17 cellular contexts compared by ENCODE assay signal in the genomic region with DNA sequence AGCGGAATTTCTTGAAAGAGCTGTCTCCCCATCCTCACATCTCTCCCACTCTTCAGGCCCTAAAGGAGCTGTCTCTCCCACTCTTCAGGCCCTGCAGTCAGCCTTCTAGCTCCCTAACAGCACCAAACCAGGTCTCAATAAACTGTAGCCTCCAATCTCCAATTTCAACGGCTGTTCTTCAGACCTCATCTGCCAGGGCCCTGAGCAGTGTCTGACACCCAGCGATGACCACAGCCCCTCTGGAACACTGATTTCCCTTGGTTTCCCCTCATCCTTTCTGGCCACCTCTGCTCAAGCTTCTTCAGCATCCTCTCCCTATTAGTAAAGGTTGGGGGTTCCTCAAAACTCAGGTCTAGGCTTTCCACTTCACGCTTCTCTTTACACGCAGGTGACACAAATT. TPM values are rescaled to one million over a fixed set of nuclear protein-coding genes. Genes with fewer than 3 reads are reported as not detected.
DNase-seq lines count a peak whose midpoint lies in the region; ATAC-seq and TF ChIP-seq lines count a peak whose summit lies in the region.
"Had no signal": no experiment of that assay in that cellular context is flagged by ENCODE, and none has a peak within 500 bp of the region (broad histone marks: within the 10 kb centered on the region; RNA-seq: fewer than 3 reads in every experiment).

No MANE protein-coding gene starts in this region.

- ATAC-seq in HCT116 = no peak
- ATAC-seq: A549 had no signal

- H3K9me2 ChIP-seq in HCT116 (ENCODE audit: insufficient read depth) = no peaks in the 10 kb centered on the region

- H3K4me1 ChIP-seq in HCT116 (ENCODE audit: control insufficient read depth in 1 of 2, insufficient read depth in 2 of 2, low read length in 2 of 2) = peaks cover 19 to 38% of the 10 kb centered on the region in 2 experiments

- no peaks in the 10 kb centered on the region for H3K36me3 ChIP-seq in HCT116 (ENCODE audit: control insufficient read depth in 1 of 2, insufficient read depth in 2 of 2, low read length in 2 of 2)
- H3K36me3 ChIP-seq: WERI-Rb-1 had no signal

- TF ChIP-seq CTCF in HCT116 (IDR thresholded peaks at IDR 0.05 in 2 of 3, conservative IDR thresholded peaks at IDR 0.05 in 1 of 3; ENCODE audit: borderline replicate concordance in 1 of 3, insufficient read depth in 1 of 3, low read depth in 2 of 3, low read length in 2 of 3) (no peak), brain (conservative IDR thresholded peaks at IDR 0.05) (no peak), progenitor cell of endocrine pancreas (IDR thresholded peaks at IDR 0.05; ENCODE audit: unreplicated experiment) (no peak)

- peaks cover 12% of the 10 kb centered on the region for H3K79me2 ChIP-seq in HCT116 (ENCODE audit: insufficient read depth, low read length)

- peaks cover 23% of the 10 kb centered on the region for H3K27me3 Mint-ChIP-seq in activated CD4-positive, alpha-beta T cell treated with anti-CD3 and anti-CD28 coated beads, Interleukin-2, amount 10 ng/mL, durations not matched to agents 7 days and 5 days
- H3K27me3 Mint-ChIP-seq in brain = peaks cover 29% of the 10 kb centered on the region
- H3K27me3 Mint-ChIP-seq in progenitor cell of endocrine pancreas = peaks cover 57% of the 10 kb centered on the region

- H3K27ac Mint-ChIP-seq in activated CD4-positive, alpha-beta T cell treated with anti-CD3 and anti-CD28 coated beads, Interleukin-2, amount 10 ng/mL, durations not matched to agents 7 days and 5 days = no peak overlapping the region
- H3K27ac Mint-ChIP-seq in brain = peak overlapping the region in 4 of 5 experiments; percentile 29 to 78 (median 54)
- H3K27ac Mint-ChIP-seq in progenitor cell of endocrine pancreas = no peak overlapping the region

- no peak overlapping the region for H3K27ac ChIP-seq in HCT116 (ENCODE audit: low read depth, low read length)
- H3K27ac ChIP-seq: testis, WERI-Rb-1 had no signal

- no peaks in the 10 kb centered on the region for H4K20me1 ChIP-seq in HCT116 (ENCODE audit: insufficient read depth)

- H3K9me3 Mint-ChIP-seq in activated CD4-positive, alpha-beta T cell treated with anti-CD3 and anti-CD28 coated beads, Interleukin-2, amount 10 ng/mL, durations not matched to agents 7 days and 5 days = no peaks in the 10 kb centered on the region
- H3K9me3 Mint-ChIP-seq in brain = peaks cover 0 to 5% (median 2%) of the 10 kb centered on the region in 5 experiments
- H3K9me3 Mint-ChIP-seq in progenitor cell of endocrine pancreas (ENCODE audit: low read depth) = no peaks in the 10 kb centered on the region

- POLR2A ChIA-PET in activated CD4-positive, alpha-beta T cell treated with anti-CD3 and anti-CD28 coated beads, Interleukin-2, amount 10 ng/mL, durations not matched to agents 7 days and 5 days (lab: Charles Lee) = no interaction called here
- POLR2A ChIA-PET in HCT116 (lab: Charles Lee) = interaction anchor here (2.9 kb wide), 1 partner anchor 9 kb away, joined by 7 read pairs; no protein-coding TSS in a partner anchor

- no peak for DNase-seq in activated CD4-positive, alpha-beta T cell treated with anti-CD3 and anti-CD28 coated beads, Interleukin-2, amount 10 ng/mL, durations not matched to agents 7 days and 5 days
- DNase-seq in activated CD4-positive, alpha-beta T cell treated with anti-CD3 and anti-CD28 coated beads, Interleukin-2, amount 50 U/mL, for 4 hours = no peak
- DNase-seq in HCT116 (ENCODE audit: low read depth, low spot score) (no peak), progenitor cell of endocrine pancreas (ENCODE audit: low spot score, unreplicated experiment) (no peak), HCEC 1CT (no peak), AG08395 (ENCODE audit: low spot score) (no peak), NCI-H2081 (lab: John Stamatoyannopoulos, UW) (no peak)
- DNase-seq: activated gamma-delta T cell treated with Interleukin-2 at 50 U/mL for 16 hours; central memory CD4-positive, alpha-beta T cell; erythroblast; NCI-H2171 treated with DMSO at 0.1 percent for 48 hours; small intestine; testis had no signal

- no peak overlapping the region for H3K4me3 ChIP-seq in HCT116 (replicated peaks in 1 of 2; ENCODE audit: low read depth in 1 of 2, low read length in 2 of 2)
- H3K4me3 ChIP-seq: testis had no signal

- TSS peak; percentile 73 for BruUV-seq in HCT116 (replicated peaks; lab: Mats Ljungman, UMichigan)

- RAD21 ChIA-PET in HCT116 (lab: Charles Lee; ENCODE audit: low non-redundant PET in 1 of 2, low total read pairs in 2 of 2, uncharacterized antibody in 2 of 2, unreplicated experiment in 2 of 2) = no interaction called here

- TF ChIP-seq RAD21 in HCT116 (IDR thresholded peaks at IDR 0.05; ENCODE audit: low read depth) = no peak

- CTCF ChIA-PET in activated CD4-positive, alpha-beta T cell treated with anti-CD3 and anti-CD28 coated beads, Interleukin-2, amount 10 ng/mL, durations not matched to agents 7 days and 5 days (lab: Charles Lee) = interaction anchor here (1.0 to 1.2 kb wide), 2 partner anchors 9 to 11 kb away, joined by 3 to 8 read pairs; no protein-coding TSS in a partner anchor
- CTCF ChIA-PET in HCT116 (lab: Charles Lee) = interaction anchor here (1.4 kb wide), 1 partner anchor 9 kb away, joined by 6 read pairs; no protein-coding TSS in a partner anchor

- no peak for TF ChIP-seq POLR2A in HCT116 (IDR thresholded peaks at IDR 0.05; ENCODE audit: borderline replicate concordance, extremely low read depth, insufficient read depth, insufficient read length)

- intact Hi-C loops in HCT116 (cut with micrococcal nuclease) = no loop called here

- H3K4me3 Mint-ChIP-seq in activated CD4-positive, alpha-beta T cell treated with anti-CD3 and anti-CD28 coated beads, Interleukin-2, amount 10 ng/mL, durations not matched to agents 7 days and 5 days = peak overlapping the region; percentile 43
- H3K4me3 Mint-ChIP-seq in brain (peak overlapping the region; percentile 68 to 85 (median 72)), progenitor cell of endocrine pancreas (ENCODE audit: low read depth) (peak overlapping the region; percentile 51)

- no peaks in the 10 kb centered on the region for H3K9me3 ChIP-seq in HCT116 (ENCODE audit: control insufficient read depth in 1 of 2, insufficient read depth in 1 of 2, low read depth in 1 of 2, low read length in 2 of 2)
- H3K9me3 ChIP-seq: A549, testis had no signal

- peaks cover 16% of the 10 kb centered on the region for H3K4me1 Mint-ChIP-seq in activated CD4-positive, alpha-beta T cell treated with anti-CD3 and anti-CD28 coated beads, Interleukin-2, amount 10 ng/mL, durations not matched to agents 7 days and 5 days
- H3K4me1 Mint-ChIP-seq in brain (peaks cover 35% of the 10 kb centered on the region), progenitor cell of endocrine pancreas (ENCODE audit: low read depth) (peaks cover 4% of the 10 kb centered on the region)

- H3K9ac ChIP-seq in HCT116 (ENCODE audit: low read length) = no peak overlapping the region

- H3K36me3 Mint-ChIP-seq in activated CD4-positive, alpha-beta T cell treated with anti-CD3 and anti-CD28 coated beads, Interleukin-2, amount 10 ng/mL, durations not matched to agents 7 days and 5 days (ENCODE audit: low read depth) = no peaks in the 10 kb centered on the region
- H3K36me3 Mint-ChIP-seq in brain = peaks cover 14% of the 10 kb centered on the region
- no peaks in the 10 kb centered on the region for H3K36me3 Mint-ChIP-seq in progenitor cell of endocrine pancreas (ENCODE audit: insufficient read depth)

- H3K27me3 ChIP-seq in HCT116 (ENCODE audit: insufficient read depth, low read length) = no peaks in the 10 kb centered on the region
- H3K27me3 ChIP-seq: testis had no signal

- H3K4me2 ChIP-seq in HCT116 (ENCODE audit: low read length) = no peak overlapping the region

- no peak overlapping the region for H2AFZ ChIP-seq in HCT116 (ENCODE audit: low read depth, low read length, poor library complexity, severe bottlenecking)

TF ChIP-seq in HCT116, 20 proteins besides CTCF, POLR2A, EP300 and RAD21 (continues in another document):
- TF ChIP-seq JUND (IDR thresholded peaks at IDR 0.05) = no peak
- TF ChIP-seq CEBPB (IDR thresholded peaks at IDR 0.05; ENCODE audit: low read depth) = no peak
- TF ChIP-seq, protein P1, sequence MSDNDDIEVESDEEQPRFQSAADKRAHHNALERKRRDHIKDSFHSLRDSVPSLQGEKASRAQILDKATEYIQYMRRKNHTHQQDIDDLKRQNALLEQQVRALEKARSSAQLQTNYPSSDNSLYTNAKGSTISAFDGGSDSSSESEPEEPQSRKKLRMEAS (IDR thresholded peaks at IDR 0.05) = no peak
- no peak for TF ChIP-seq EGR1 (IDR thresholded peaks at IDR 0.05; ENCODE audit: low read depth)
- no peak for TF ChIP-seq FOSL1 (IDR thresholded peaks at IDR 0.05; ENCODE audit: low read depth)
- TF ChIP-seq, protein P2, sequence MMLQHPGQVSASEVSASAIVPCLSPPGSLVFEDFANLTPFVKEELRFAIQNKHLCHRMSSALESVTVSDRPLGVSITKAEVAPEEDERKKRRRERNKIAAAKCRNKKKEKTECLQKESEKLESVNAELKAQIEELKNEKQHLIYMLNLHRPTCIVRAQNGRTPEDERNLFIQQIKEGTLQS (IDR thresholded peaks at IDR 0.05) = no peak

RNA-seq across cellular contexts. Expression of a gene that starts 1.6 kb away (rescaled TPM):
- 1 to 10 TPM; 2.3 to 2.5 TPM for total RNA-seq in activated CD4-positive, alpha-beta T cell treated with anti-CD3 and anti-CD28 coated beads, Interleukin-2, amount 10 ng/mL, durations not matched to agents 7 days and 5 days
- total RNA-seq in HCT116 (2021; ENCODE audit: unreplicated experiment) (29.0 TPM), progenitor cell of endocrine pancreas (18.5 and 23.8 TPM in 2 replicates)
- polyA plus RNA-seq in HCT116 (2012) = 60.4 and 81.2 TPM in 2 replicates
- 8.4 TPM for polyA plus RNA-seq in brain (ENCODE audit: insufficient read depth, low read depth, low replicate concordance)

RNA-seq across cellular contexts. Expression of a gene that starts 28.3 kb away (rescaled TPM):
- not detected for total RNA-seq in activated CD4-positive, alpha-beta T cell treated with anti-CD3 and anti-CD28 coated beads, Interleukin-2, amount 10 ng/mL, durations not matched to agents 7 days and 5 days
- total RNA-seq in HCT116 (2021; ENCODE audit: unreplicated experiment) (not detected), progenitor cell of endocrine pancreas (14.3 and 14.7 TPM in 2 replicates)
- polyA plus RNA-seq in HCT116 (2012) = 0.12 and 0.30 TPM in 2 replicates
- 15.9 TPM for polyA plus RNA-seq in brain (ENCODE audit: insufficient read depth, low read depth, low replicate concordance)
- total RNA-seq: HT1080 had no signal

Comparison
In these comparisons a context has a peak if more than half of its experiments do, and no peak if none do; other contexts are left out.
1. H3K27ac Mint-ChIP-seq: peak in brain (4 of 5); none in activated CD4-positive, alpha-beta T cell treated with anti-CD3 and anti-CD28 coated beads, Interleukin-2, amount 10 ng/mL, durations not matched to agents 7 days and 5 days (single experiment) and progenitor cell of endocrine pancreas (single experiment).
2. RNA of a gene that starts 28.3 kb away (total RNA-seq): 14.3 to 14.7 TPM in progenitor cell of endocrine pancreas; not detected in HCT116 (single experiment) and not detected in activated CD4-positive, alpha-beta T cell treated with anti-CD3 and anti-CD28 coated beads, Interleukin-2, amount 10 ng/mL, durations not matched to agents 7 days and 5 days; every median in the first group is over 10 times any median in the second.
3. Peak in every context shown above with its lines, with median percentiles within 50 percentile points of each other: H3K4me3 Mint-ChIP-seq.